Comparison of ENCODE assay signal across 12 cellular contexts in the genomic region with DNA sequence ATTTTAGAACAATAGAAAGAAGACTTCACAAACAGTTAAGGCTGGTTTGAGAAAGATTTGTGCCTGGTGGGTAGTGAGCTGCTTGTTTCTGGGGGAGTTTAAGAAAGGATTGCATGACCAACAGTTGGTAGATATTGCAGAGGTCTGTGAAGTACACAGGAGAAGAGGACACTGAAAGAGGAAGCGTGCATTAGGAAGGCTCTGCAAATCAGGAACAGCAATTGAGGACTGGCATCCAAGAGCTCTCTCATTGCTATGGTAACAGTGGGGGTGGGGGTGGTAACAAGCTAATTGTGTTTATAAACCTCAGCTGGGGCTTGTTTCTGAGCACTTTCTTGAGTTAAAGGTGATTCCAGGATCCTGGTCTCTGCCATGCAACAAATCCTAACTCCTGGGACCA.
DNase-seq lines count a peak whose midpoint lies in the region; ATAC-seq lines count a peak whose summit lies in the region.
"Had no signal": no experiment of that assay in that cellular context is flagged by ENCODE, and none has a peak within 500 bp of the region (broad histone marks: within the 10 kb centered on the region; RNA-seq: fewer than 3 reads in every experiment).

No MANE protein-coding gene starts in this region.

- in situ Hi-C loops in G401 (cut with HindIII; ENCODE audit: low sequenced_read_pairs): no loop called here

- peak; percentile 63 for DNase-seq in Ammon's horn (ENCODE audit: low spot score)
- peak; percentile 43 to 54 for DNase-seq in Kasumi-1 (lab: John Stamatoyannopoulos, UW)
- peak; percentile 54 for DNase-seq in globus pallidus (ENCODE audit: low spot score)
- DNase-seq in G401 (ENCODE audit: low spot score): no peak
- no peak for DNase-seq in islet precursor cell
- DNase-seq: DMS79 treated with DMSO at 0.1 percent for 48 hours, endodermal cell, NCI-H526 treated with DMSO at 0.1 percent for 48 hours, upper lobe of left lung had no signal

- ATAC-seq in GM21390 (IDR thresholded peaks at IDR 0.05; ENCODE audit: unreplicated experiment) (peak; percentile 42), HG03442 (IDR thresholded peaks at IDR 0.05; ENCODE audit: unreplicated experiment) (no peak), HG03439 (IDR thresholded peaks at IDR 0.05; ENCODE audit: unreplicated experiment) (no peak)

Comparison
In these comparisons a context has a peak if more than half of its experiments do, and no peak if none do; other contexts are left out.
1. DNase-seq: peak in Ammon's horn (single experiment), Kasumi-1 (2 of 2) and globus pallidus (single experiment); none in G401 (single experiment) and islet precursor cell (single experiment).